Comparison of ENCODE assay signal across 1 cellular context in genomic region chr18:24059385-24059784, GRCh38.
A peak's percentile ranks its signal among the peaks of the same experiment; 100 is the strongest.
TF ChIP-seq lines count a peak whose summit lies in the region.

No MANE protein-coding gene starts in this region.

TF ChIP-seq in HEK293, 187 proteins besides CTCF, POLR2A, EP300 and RAD21:
- TF ChIP-seq ZNF580 (tag by site-specific recombination; IDR thresholded peaks at IDR 0.05) = 0 out of 2 replicates have a peak, but pooled peaks have one; percentile 28
- peak; percentile 55 for TF ChIP-seq ZNF146 (tag by site-specific recombination; IDR thresholded peaks at IDR 0.05)
- TF ChIP-seq ZNF211 (tag by site-specific recombination; IDR thresholded peaks at IDR 0.05; ENCODE audit: low read depth) = peak; percentile 52; the same call in 1 of the 2 replicates
